ENCODE assay signal across 15 cellular contexts in the genomic region with DNA sequence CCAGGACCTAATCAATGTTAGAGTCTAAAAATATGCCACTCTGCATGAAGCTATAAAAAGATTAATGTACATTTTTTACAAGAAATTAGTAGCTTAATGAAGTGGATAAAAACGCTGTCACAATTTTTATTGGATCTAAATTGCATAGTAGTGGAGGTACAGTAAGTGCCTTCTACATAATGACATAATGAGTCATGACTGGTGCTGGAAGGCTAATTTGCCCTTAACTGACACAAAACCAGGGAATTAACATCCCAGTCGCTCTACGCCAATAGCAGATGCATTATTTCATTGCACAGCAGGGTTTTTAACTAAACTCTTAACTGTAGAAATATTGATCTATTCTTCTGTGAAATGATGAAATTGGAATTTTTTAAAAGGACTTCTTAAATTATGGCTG. TPM values are rescaled to one million over a fixed set of nuclear protein-coding genes. Genes with fewer than 3 reads are reported as not detected.
"Had no signal": no experiment of that assay in that cellular context is flagged by ENCODE, and none has a peak within 500 bp of the region (broad histone marks: within the 10 kb centered on the region; RNA-seq: fewer than 3 reads in every experiment).

No MANE protein-coding gene starts in this region.

- H3K4me3 ChIP-seq: esophagus muscularis mucosa, left lung, neural progenitor cell, psoas muscle, sigmoid colon, stomach, testis, upper lobe of left lung had no signal

- H3K36me3 Mint-ChIP-seq: neural progenitor cell had no signal

- DNase-seq: activated CD4-positive, CD25-positive, alpha-beta regulatory T cell treated with anti-CD3 and anti-CD28 coated beads, Interleukin-2, amount 50 U/mL, for 72 hours; activated naive CD4-positive, alpha-beta T cell treated with Interleukin-2 at 50 U/mL for 16 hours; anterior cingulate cortex; left lung; mammary epithelial cell; psoas muscle; sigmoid colon; stimulated activated CD4-positive, alpha-beta T cell treated with anti-CD3 and anti-CD28 coated beads, Interleukin-1b, Interleukin-23, amount 100 ng/mL, for 48 hours; stomach; testis; upper lobe of left lung had no signal

- ATAC-seq: left lung, psoas muscle had no signal

- H3K27ac Mint-ChIP-seq: neural progenitor cell had no signal

- H3K9me3 Mint-ChIP-seq: neural progenitor cell had no signal

- H3K4me3 Mint-ChIP-seq: neural progenitor cell had no signal

RNA-seq across cellular contexts. Expression of a gene that starts 55.1 kb away (rescaled TPM):
- total RNA-seq: activated CD8-positive, alpha-beta memory T cell treated with anti-CD3 and anti-CD28 coated beads for 36 hours; esophagus muscularis mucosa; osteocyte; psoas muscle; sigmoid colon; upper lobe of left lung had no signal
